30 cellular contexts compared by ENCODE assay signal in genomic region chr2:119354860-119355259, GRCh38. TPM values are rescaled to one million over a fixed set of nuclear protein-coding genes. Genes with fewer than 3 reads are reported as not detected.
"Had no signal": no experiment of that assay in that cellular context is flagged by ENCODE, and none has a peak within 500 bp of the region (broad histone marks: within the 10 kb centered on the region; RNA-seq: fewer than 3 reads in every experiment).

No MANE protein-coding gene starts in this region.

- H3K4me3 ChIP-seq: ascending aorta, cardiac muscle cell, SJCRH30, SK-N-MC had no signal

- H3K27ac ChIP-seq: ascending aorta, cardiac muscle cell, SJCRH30, SK-N-MC, WERI-Rb-1 had no signal

- ATAC-seq: activated T-cell treated with anti-CD3 and anti-CD28 coated beads, Interleukin-2, amount 50 U/mL, for 72 hours; activated T-helper 17 cell treated with anti-CD3 and anti-CD28 coated beads, Interleukin-2, amount 50 U/mL, for 72 hours; Panc1 had no signal

- H3K27me3 ChIP-seq: ascending aorta, cardiac muscle cell, SJCRH30 had no signal

- H3K36me3 ChIP-seq: ascending aorta, cardiac muscle cell, SJCRH30, WERI-Rb-1 had no signal

- H3K4me1 ChIP-seq: SJCRH30 had no signal

- DNase-seq: activated CD4-positive, alpha-beta memory T cell treated with anti-CD3 and anti-CD28 coated beads, Interleukin-2, amount 10 ng/mL, durations not matched to agents 7 days and 5 days; activated CD4-positive, alpha-beta T cell treated with anti-CD3 and anti-CD28 coated beads for 1 hour; activated CD4-positive, alpha-beta T cell treated with anti-CD3 and anti-CD28 coated beads for 48 hours; activated CD4-positive, CD25-positive, alpha-beta regulatory T cell; activated effector memory CD4-positive, alpha-beta T cell treated with anti-CD3 and anti-CD28 coated beads, Interleukin-2, amount 50 U/mL, for 16 hours; activated naive CD4-positive, alpha-beta T cell; activated naive CD8-positive, alpha-beta T cell treated with anti-CD3 and anti-CD28 coated beads, Interleukin-2, amount 10 ng/mL, durations not matched to agents 7 days and 5 days; activated T-cell treated with anti-CD3 and anti-CD28 coated beads, Interleukin-2, amount 50 U/mL, for 1 hour; activated T-cell treated with anti-CD3 and anti-CD28 coated beads, Interleukin-2, amount 50 U/mL, for 72 hours; amygdala; NCI-H1092 treated with DMSO at 0.1 percent for 48 hours; NCI-H146; NCI-H187; NCI-H2029 treated with DMSO at 0.1 percent for 48 hours; NCI-H2107; NCI-H2171 treated with DMSO at 0.1 percent for 48 hours; NCI-H2227 treated with DMSO at 0.1 percent for 48 hours; NCI-H446; NCI-H510A treated with DMSO at 0.1 percent for 48 hours; NCI-H526 treated with DMSO at 0.1 percent for 48 hours; OCI-M1; SHP77; SJCRH30; T1000; WERI-Rb-1 had no signal

- H3K9me3 ChIP-seq: ascending aorta, SJCRH30 had no signal

RNA-seq across cellular contexts. Expression of gene C2orf76, which starts 11.8 kb away (rescaled TPM):
- total RNA-seq: ascending aorta had no signal
